8 cellular contexts compared by ENCODE assay signal in genomic region chr5:56123531-56124243, GRCh38.
A peak's percentile ranks its signal among the peaks of the same experiment; 100 is the strongest.
DNase-seq lines count a peak whose midpoint lies in the region; ATAC-seq and TF ChIP-seq lines count a peak whose summit lies in the region.

No MANE protein-coding gene starts in this region.

- no peaks in the 10 kb centered on the region for H3K36me3 ChIP-seq in lung (ENCODE audit: control insufficient read depth in 2 of 2, insufficient read depth in 2 of 2, low read length in 2 of 2)

- H3K9me3 ChIP-seq in lung (ENCODE audit: control insufficient read depth in 2 of 2, insufficient read depth in 1 of 2, low read length in 1 of 2) = no peaks in the 10 kb centered on the region

- H3K4me3 ChIP-seq in choroid plexus epithelial cell (ENCODE audit: low read depth, low read length) (no peak overlapping the region), lung (no peak overlapping the region)

- ATAC-seq in lung (ENCODE audit: insufficient read depth, low FRiP score) (peak; percentile 88), HG03280 (IDR thresholded peaks at IDR 0.05; ENCODE audit: unreplicated experiment) (no peak), GM19395 (IDR thresholded peaks at IDR 0.05; ENCODE audit: unreplicated experiment) (no peak)

- peaks cover 0 to 5% of the 10 kb centered on the region in 2 donors for H3K4me1 ChIP-seq in lung (ENCODE audit: control insufficient read depth in 2 of 2, insufficient read depth in 2 of 2, low read length in 2 of 2)

- WGBS in lung, 2 donors = 50 to 67% methylated on average over 8 of the region's 8 CpGs

- no peaks in the 10 kb centered on the region for H3K27me3 ChIP-seq in lung (ENCODE audit: control insufficient read depth, insufficient read depth)

- TF ChIP-seq CTCF in choroid plexus epithelial cell (conservative IDR thresholded peaks at IDR 0.05; ENCODE audit: low read depth, low read length) (no peak), lung (IDR thresholded peaks at IDR 0.05; ENCODE audit: control extremely low read depth, extremely low read depth) (no peak)

- peak; percentile 26 for DNase-seq in CD1c-positive myeloid dendritic cell (ENCODE audit: extremely low spot score)
- peak; percentile 93 for DNase-seq in LoVo (ENCODE audit: low spot score)
- peak; percentile 99 for DNase-seq in choroid plexus epithelial cell (ENCODE audit: low read depth)
- DNase-seq in lung (ENCODE audit: low spot score) = peak; percentile 59
- no peak for DNase-seq in Kasumi-1 (lab: John Stamatoyannopoulos, UW)
- DNase-seq in NCI-H1436 (lab: John Stamatoyannopoulos, UW) = no peak

- H3K27ac ChIP-seq in lung (ENCODE audit: low read depth in 1 of 2, low read length in 1 of 2) = peak overlapping the region in 1 of 2 donors; percentile 67

Comparison
In these comparisons a context has a peak if more than half of its experiments do, and no peak if none do; other contexts are left out.
1. DNase-seq: peak in CD1c-positive myeloid dendritic cell (single experiment), LoVo (single experiment), choroid plexus epithelial cell (single experiment) and lung (single experiment); none in Kasumi-1 (0 of 2) and NCI-H1436 (single experiment).